In genomic region chr19:49579947-49580263, GRCh38 we compare ENCODE assay signal across 8 cellular contexts. TPM values are rescaled to one million over a fixed set of nuclear protein-coding genes. Genes with fewer than 3 reads are reported as not detected.
A peak's percentile ranks its signal among the peaks of the same experiment; 100 is the strongest.
DNase-seq lines count a peak whose midpoint lies in the region; ATAC-seq and TF ChIP-seq lines count a peak whose summit lies in the region.

No MANE protein-coding gene starts in this region.

- H3K23ac ChIP-seq in IMR-90 (ENCODE audit: low read depth, low read length), result peak overlapping the region; percentile 86

- H2AK5ac ChIP-seq in IMR-90 (ENCODE audit: low read depth, low read length), result peak overlapping the region; percentile 80

- H3K4me3 ChIP-seq in CD8-positive, alpha-beta T cell (ENCODE audit: low read depth, low read length), result peak overlapping the region; percentile 68
- peak overlapping the region; percentile 67 for H3K4me3 ChIP-seq in IMR-90 (ENCODE audit: insufficient read depth, low read depth, low read length)

- in situ Hi-C loops in IMR-90 (cut with MboI; ENCODE audit: low sequenced_read_pairs), result no loop called here

- peaks cover 39% of the 10 kb centered on the region for H3K4me1 Mint-ChIP-seq in CD8-positive, alpha-beta T cell (ENCODE audit: low read depth)
- H3K4me1 Mint-ChIP-seq in nephron, result peaks cover 20% of the 10 kb centered on the region

- no peak for DNase-seq in CD8-positive, alpha-beta T cell
- DNase-seq in IMR-90 (no peak), dermis blood vessel endothelial cell (peak; percentile 38), NOMO-1 treated with dmso at 0.1 percent for 144 hours (lab: John Stamatoyannopoulos, UW; ENCODE audit: unreplicated experiment) (no peak), NCI-H226 (no peak)
- no peak for DNase-seq in stimulated activated CD4-positive, alpha-beta T cell treated with anti-CD3 and anti-CD28 coated beads, Interleukin-4, amount 100 ng/mL, for 1 hour

- H2BK5ac ChIP-seq in IMR-90 (ENCODE audit: low read depth, low read length, poor library complexity, severe bottlenecking), result peak overlapping the region; percentile 10

- H4K91ac ChIP-seq in IMR-90 (ENCODE audit: insufficient read depth, low read depth, low read length), result 0 out of 2 replicates have a peak overlapping the region, but pooled peaks have one; percentile 30

- peak overlapping the region; percentile 72 for H3K9ac ChIP-seq in IMR-90 (ENCODE audit: low read depth, low read length)

- H3K9me3 ChIP-seq in CD8-positive, alpha-beta T cell (ENCODE audit: low read length), result no peaks in the 10 kb centered on the region
- no peaks in the 10 kb centered on the region for H3K9me3 ChIP-seq in IMR-90 (ENCODE audit: control insufficient read depth, insufficient read depth, low read length)

- no peak for TF ChIP-seq RAD21 in IMR-90 (IDR thresholded peaks at IDR 0.05; ENCODE audit: low read length)

- no peaks in the 10 kb centered on the region for H3K9me3 Mint-ChIP-seq in CD8-positive, alpha-beta T cell
- H3K9me3 Mint-ChIP-seq in nephron, result no peaks in the 10 kb centered on the region

- H3K14ac ChIP-seq in IMR-90 (replicated peaks; ENCODE audit: low read depth, low read length), result peak overlapping the region; percentile 81

- H2AFZ ChIP-seq in IMR-90 (replicated peaks; ENCODE audit: low read length, poor library complexity), result peak overlapping the region; percentile 93

- no peak for ATAC-seq in CD8-positive, alpha-beta T cell
- no peak; the same call in 1 of the 2 replicates for ATAC-seq in IMR-90 (ENCODE audit: low read depth)
- ATAC-seq in GM18520 (IDR thresholded peaks at IDR 0.05; ENCODE audit: unreplicated experiment), result no peak

- H3K79me1 ChIP-seq in IMR-90 (ENCODE audit: low read depth in 1 of 2, low read length in 2 of 2), result peaks cover 13 to 38% of the 10 kb centered on the region in 2 experiments; a peak in 3 of 4 replicates

- no peak overlapping the region for H2BK20ac ChIP-seq in IMR-90 (ENCODE audit: low read depth, low read length)

- TF ChIP-seq CTCF in CD8-positive, alpha-beta T cell (IDR thresholded peaks at IDR 0.05), result no peak
- TF ChIP-seq CTCF in IMR-90 (conservative IDR thresholded peaks at IDR 0.05; ENCODE audit: low read depth, low read length), result no peak
- TF ChIP-seq CTCF in nephron (IDR thresholded peaks at IDR 0.05; ENCODE audit: unreplicated experiment in 3 of 3), result no peak

- POLR2A ChIA-PET in CD8-positive, alpha-beta T cell (lab: Charles Lee), result interaction anchor here (0.6 to 3.3 kb wide), 22 partner anchors 9 to 128 kb away, joined by 3 to 30 read pairs (median 6); partner anchors contain the start of genes BCL2L12, IRF3, PIH1D1 and PRMT1
- POLR2A ChIA-PET in IMR-90 (lab: Charles Lee; ENCODE audit: unreplicated experiment), result no interaction called here

- CTCF ChIA-PET in CD8-positive, alpha-beta T cell (lab: Charles Lee), result interaction anchor here (1.0 to 5.4 kb wide), 14 partner anchors 10 to 110 kb away, joined by 3 to 31 read pairs (median 4); no protein-coding TSS in a partner anchor
- CTCF ChIA-PET in IMR-90 (lab: Yijun Ruan, JAX), result interaction anchor here (1.2 to 2.1 kb wide), 2 partner anchors 10 to 11 kb away, joined by 3 to 6 read pairs; partner anchors contain the start of gene PRR12

- no peaks in the 10 kb centered on the region for H3K27me3 ChIP-seq in CD8-positive, alpha-beta T cell (ENCODE audit: insufficient read depth, low read length)
- H3K27me3 ChIP-seq in IMR-90 (ENCODE audit: control insufficient read depth, insufficient read depth, low read length), result no peaks in the 10 kb centered on the region

- intact Hi-C loops in CD8-positive, alpha-beta T cell (cut with DNase I, micrococcal nuclease), result loop anchor here (1.0 kb wide), 3 partner anchors 10 to 61 kb away; partner anchors contain the start of gene RRAS (in 1 of the 2)
- intact Hi-C loops in IMR-90 (cut with micrococcal nuclease), result no loop called here

- H3K4me2 ChIP-seq in IMR-90 (ENCODE audit: low read depth, low read length), result peak overlapping the region; percentile 94

- H2AK9ac ChIP-seq in IMR-90 (replicated peaks; ENCODE audit: low read depth, low read length, poor library complexity), result peak overlapping the region; percentile 92

- no peaks in the 10 kb centered on the region for H3K27me3 Mint-ChIP-seq in CD8-positive, alpha-beta T cell (ENCODE audit: low read depth)
- H3K27me3 Mint-ChIP-seq in nephron (ENCODE audit: low read depth), result no peaks in the 10 kb centered on the region

- BruUV-seq in IMR-90 (replicated peaks; lab: Mats Ljungman, UMichigan), result TSS peak; percentile 43

- no peak overlapping the region for H3K18ac ChIP-seq in IMR-90 (ENCODE audit: low read depth, low read length)

- peak overlapping the region; percentile 69 for H3K4ac ChIP-seq in IMR-90 (ENCODE audit: low read depth, low read length)

- H3K56ac ChIP-seq in IMR-90 (ENCODE audit: extremely low read depth, insufficient read depth, low read length), result peak overlapping the region; percentile 60; the same call in 1 of the 2 replicates

- peak overlapping the region; percentile 94 for H3K27ac Mint-ChIP-seq in CD8-positive, alpha-beta T cell
- peak overlapping the region; percentile 79 to 92 (median 84) for H3K27ac Mint-ChIP-seq in nephron

- no peak for TF ChIP-seq POLR2A in IMR-90 (IDR thresholded peaks at IDR 0.05; ENCODE audit: low read depth, low read length)

- peaks cover 5% of the 10 kb centered on the region for H3K36me3 ChIP-seq in CD8-positive, alpha-beta T cell (ENCODE audit: insufficient read depth, low read length)
- peaks cover 3% of the 10 kb centered on the region; the same call in 1 of the 2 replicates for H3K36me3 ChIP-seq in IMR-90 (ENCODE audit: control insufficient read depth, insufficient read depth, low read length)

- peaks cover 22% of the 10 kb centered on the region for H3K4me1 ChIP-seq in CD8-positive, alpha-beta T cell (ENCODE audit: insufficient read depth, low read length)
- no peaks in the 10 kb centered on the region for H3K4me1 ChIP-seq in IMR-90 (ENCODE audit: control insufficient read depth, insufficient read depth, low read length)

- WGBS in IMR-90 (ENCODE audit: extremely low coverage in 2 of 2, insufficient read length in 1 of 2), 2 experiments, result no CpG with 5 or more reads among the region's 8 CpGs

- peak overlapping the region in 1 of 2 experiments; percentile 60; a peak in 1 of 4 replicates for H4K8ac ChIP-seq in IMR-90 (ENCODE audit: low read depth in 2 of 2, low read length in 2 of 2)

- H3K9me1 ChIP-seq in IMR-90 (ENCODE audit: insufficient read depth, low read length), result no peaks in the 10 kb centered on the region

- H2BK120ac ChIP-seq in IMR-90 (ENCODE audit: low read depth, low read length), result no peak overlapping the region

- peaks cover 7% of the 10 kb centered on the region; the same call in 1 of the 2 replicates for H4K20me1 ChIP-seq in IMR-90 (ENCODE audit: insufficient read depth, low read length)

- peaks cover 22% of the 10 kb centered on the region for H3K36me3 Mint-ChIP-seq in CD8-positive, alpha-beta T cell
- peaks cover 5% of the 10 kb centered on the region for H3K36me3 Mint-ChIP-seq in nephron (ENCODE audit: low read depth)

- peak overlapping the region; percentile 95 for H3K4me3 Mint-ChIP-seq in CD8-positive, alpha-beta T cell
- H3K4me3 Mint-ChIP-seq in nephron, result peak overlapping the region; percentile 92 to 96 (median 93)

- dilution Hi-C loops in IMR-90 (cut with HindIII; ENCODE audit: low sequenced_read_pairs, unreplicated experiment), result no loop called here

- no peak overlapping the region for H4K5ac ChIP-seq in IMR-90 (ENCODE audit: low read depth, low read length)

- peak overlapping the region; percentile 63 for H3K27ac ChIP-seq in CD8-positive, alpha-beta T cell (ENCODE audit: low read depth, low read length)
- peak overlapping the region; percentile 36 for H3K27ac ChIP-seq in IMR-90 (ENCODE audit: insufficient read depth, low read length)

- H2BK15ac ChIP-seq in IMR-90 (ENCODE audit: low read depth, low read length), result no peak overlapping the region

TF ChIP-seq in IMR-90, 13 proteins besides CTCF, POLR2A, EP300 and RAD21 (continues in another document):
- TF ChIP-seq NFE2L2 (IDR thresholded peaks at IDR 0.05; ENCODE audit: low read depth, low read length) (no peak), ELK1 (IDR thresholded peaks at IDR 0.05; ENCODE audit: borderline replicate concordance, low read depth, low read length) (no peak), RFX5 (IDR thresholded peaks at IDR 0.05; ENCODE audit: low read depth, low read length) (no peak), BHLHE40 (IDR thresholded peaks at IDR 0.05; ENCODE audit: low read depth, low read length) (no peak)

RNA-seq across cellular contexts. Expression of gene NOSIP, which starts 0.5 kb away (rescaled TPM):
- total RNA-seq in CD8-positive, alpha-beta T cell, result 100 to 1,000 TPM; 103 to 110 TPM
- total RNA-seq in IMR-90 (2012; rRNA removed), result 118 and 130 TPM in 2 replicates
- polyA plus RNA-seq in IMR-90 (2012; rRNA removed), result 138 and 164 TPM in 2 replicates
- 60.4 and 106 TPM in 2 replicates for polyA plus RNA-seq in IMR-90 (2012; cell fraction: cytosol; rRNA removed)
- polyA plus RNA-seq in IMR-90 (2012; cell fraction: nucleus; rRNA removed; ENCODE audit: low replicate concordance), result 69.7 and 147 TPM in 2 replicates
- 90.4 and 98.7 TPM in 2 replicates for total RNA-seq in dermis blood vessel endothelial cell

RNA-seq across cellular contexts. Expression of gene PRRG2, which starts 1.2 kb away (rescaled TPM):
- total RNA-seq in CD8-positive, alpha-beta T cell, result 1 to 10 TPM in 1 of 2 experiments, under 1 TPM in 1; 0.52 to 1.4 TPM
- under 0.01 and 0.54 TPM in 2 replicates for total RNA-seq in IMR-90 (2012; rRNA removed)
- polyA plus RNA-seq in IMR-90 (2012; rRNA removed), result 0.14 and 0.52 TPM in 2 replicates
- 0.13 and 0.25 TPM in 2 replicates for polyA plus RNA-seq in IMR-90 (2012; cell fraction: cytosol; rRNA removed)
- 0.15 and 0.25 TPM in 2 replicates for polyA plus RNA-seq in IMR-90 (2012; cell fraction: nucleus; rRNA removed; ENCODE audit: low replicate concordance)
- 6.1 and 7.5 TPM in 2 replicates for total RNA-seq in dermis blood vessel endothelial cell

RNA-seq across cellular contexts. Expression of gene PRR12, which starts 11.1 kb away (rescaled TPM):
- 10 to 100 TPM; 26.2 to 28.9 TPM for total RNA-seq in CD8-positive, alpha-beta T cell
- total RNA-seq in IMR-90 (2012; rRNA removed) (0.28 and 0.36 TPM in 2 replicates), dermis blood vessel endothelial cell (2.4 and 4.8 TPM in 2 replicates)
- 4.0 and 4.1 TPM in 2 replicates for polyA plus RNA-seq in IMR-90 (2012; rRNA removed)
- polyA plus RNA-seq in IMR-90 (2012; cell fraction: cytosol; rRNA removed), result 3.8 and 3.9 TPM in 2 replicates
- polyA plus RNA-seq in IMR-90 (2012; cell fraction: nucleus; rRNA removed; ENCODE audit: low replicate concordance), result 5.8 and 9.9 TPM in 2 replicates

RNA-seq across cellular contexts. Expression of gene RCN3, which starts 52.1 kb away (rescaled TPM):
- total RNA-seq in CD8-positive, alpha-beta T cell, result 1 to 10 TPM; 1.3 to 2.4 TPM
- total RNA-seq in IMR-90 (2012; rRNA removed), result 102 and 111 TPM in 2 replicates
- polyA plus RNA-seq in IMR-90 (2012; rRNA removed), result 116 and 119 TPM in 2 replicates
- 122 and 126 TPM in 2 replicates for polyA plus RNA-seq in IMR-90 (2012; cell fraction: cytosol; rRNA removed)
- 53.7 and 82.6 TPM in 2 replicates for polyA plus RNA-seq in IMR-90 (2012; cell fraction: nucleus; rRNA removed; ENCODE audit: low replicate concordance)
- 6.7 and 24.8 TPM in 2 replicates for total RNA-seq in dermis blood vessel endothelial cell
